In genomic region chr1:27655151-27655929, GRCh38 we compare ENCODE assay signal across 12 cellular contexts. TPM values are rescaled to one million over a fixed set of nuclear protein-coding genes. Genes with fewer than 3 reads are reported as not detected.
DNase-seq lines count a peak whose midpoint lies in the region; ATAC-seq and TF ChIP-seq lines count a peak whose summit lies in the region.
"Had no signal": no experiment of that assay in that cellular context is flagged by ENCODE, and none has a peak within 500 bp of the region (broad histone marks: within the 10 kb centered on the region; RNA-seq: fewer than 3 reads in every experiment).

No MANE protein-coding gene starts in this region.

- peaks cover 28% of the 10 kb centered on the region for H3K4me1 ChIP-seq in NT2/D1 (ENCODE audit: insufficient read depth, insufficient read length)
- H3K4me1 ChIP-seq in gastroesophageal sphincter: peaks cover 0 to 48% (median 27%) of the 10 kb centered on the region in 3 donors
- H3K4me1 ChIP-seq in skeletal muscle tissue (ENCODE audit: control insufficient read depth in 3 of 3, insufficient read depth in 3 of 3, low read length in 3 of 3): peaks cover 28 to 33% (median 33%) of the 10 kb centered on the region in 3 donors

- no peak for TF ChIP-seq CTCF in gastroesophageal sphincter (IDR thresholded peaks at IDR 0.05)

- ATAC-seq in gastroesophageal sphincter (no peak), HG02763 (IDR thresholded peaks at IDR 0.05; ENCODE audit: unreplicated experiment) (no peak)

- 43 to 70% methylated on average over 5 to 8 of the region's 11 CpGs for WGBS in gastroesophageal sphincter (ENCODE audit: low coverage in 1 of 2), 2 donors

- no peak for TF ChIP-seq EP300 in gastroesophageal sphincter (IDR thresholded peaks at IDR 0.05)

- H3K27ac ChIP-seq in gastroesophageal sphincter: peak overlapping the region in 3 of 4 donors; percentile 71 to 80 (median 76)
- no peak overlapping the region for H3K27ac ChIP-seq in skeletal muscle tissue (ENCODE audit: low read depth, low read length)

- no peak for TF ChIP-seq POLR2A in gastroesophageal sphincter (IDR thresholded peaks at IDR 0.05)

- H3K9ac ChIP-seq in NT2/D1 (ENCODE audit: insufficient read length, low read depth) (peak overlapping the region; percentile 47), skeletal muscle tissue (ENCODE audit: low read depth in 1 of 3, low read length in 3 of 3) (peak overlapping the region in 2 of 3 donors; percentile 32 to 33)

- no peaks in the 10 kb centered on the region for H3K9me3 ChIP-seq in NT2/D1 (ENCODE audit: insufficient read depth, low read length)
- no peaks in the 10 kb centered on the region for H3K9me3 ChIP-seq in gastroesophageal sphincter
- no peaks in the 10 kb centered on the region for H3K9me3 ChIP-seq in skeletal muscle tissue (ENCODE audit: control insufficient read depth in 3 of 3, low read length in 3 of 3)

- H3K36me3 ChIP-seq in NT2/D1 (ENCODE audit: insufficient read depth, insufficient read length, low read length): no peaks in the 10 kb centered on the region
- H3K36me3 ChIP-seq in gastroesophageal sphincter: no peaks in the 10 kb centered on the region
- no peaks in the 10 kb centered on the region for H3K36me3 ChIP-seq in skeletal muscle tissue (ENCODE audit: control insufficient read depth in 3 of 3, insufficient read depth in 3 of 3, low read length in 3 of 3)

- DNase-seq in NCI-H2171 treated with DMSO at 0.1 percent for 48 hours (lab: John Stamatoyannopoulos, UW) (peak; percentile 25), NCI-H2171 (lab: John Stamatoyannopoulos, UW) (no peak), NT2/D1 (ENCODE audit: low read depth, low spot score) (no peak), inferior parietal cortex (ENCODE audit: extremely low spot score) (no peak)
- no peak for DNase-seq in activated T-cell treated with anti-CD3 and anti-CD28 coated beads, Interleukin-2, amount 50 U/mL, for 48 hours
- DNase-seq: activated T-cell treated with anti-CD3 and anti-CD28 coated beads for 4 hours, dorsolateral prefrontal cortex, NCI-H1436 treated with DMSO at 0.1 percent for 48 hours had no signal

- H3K27me3 ChIP-seq in NT2/D1 (ENCODE audit: insufficient read depth, insufficient read length): peaks cover 1% of the 10 kb centered on the region
- H3K27me3 ChIP-seq in gastroesophageal sphincter: no peaks in the 10 kb centered on the region
- no peaks in the 10 kb centered on the region for H3K27me3 ChIP-seq in skeletal muscle tissue (ENCODE audit: control insufficient read depth in 3 of 3, insufficient read depth in 3 of 3, low read length in 3 of 3)
- H3K27me3 ChIP-seq: dorsolateral prefrontal cortex had no signal

- H3K4me3 ChIP-seq in NT2/D1 (ENCODE audit: insufficient read length, low read depth) (no peak overlapping the region), gastroesophageal sphincter (no peak overlapping the region), skeletal muscle tissue (ENCODE audit: low read length in 3 of 3) (no peak overlapping the region)
- H3K4me3 ChIP-seq: dorsolateral prefrontal cortex had no signal

RNA-seq across cellular contexts. Expression of gene IFI6, which starts 16.7 kb away (rescaled TPM):
- total RNA-seq in gastroesophageal sphincter: 10 to 100 TPM; 28.5 to 98.5 (median 55.1) TPM
- 90.8 TPM for total RNA-seq in skeletal muscle tissue

RNA-seq across cellular contexts. Expression of gene FGR, which starts 20.4 kb away (rescaled TPM):
- total RNA-seq in gastroesophageal sphincter (10 to 100 TPM in 3 of 4 donors, 1 to 10 TPM in 1; 9.2 to 17.8 (median 10.1) TPM), skeletal muscle tissue (2.6 TPM)
- total RNA-seq: SK-MEL-5 had no signal

RNA-seq across cellular contexts. Expression of gene AHDC1, which starts 51.4 kb away (rescaled TPM):
- total RNA-seq in gastroesophageal sphincter (10 to 100 TPM; 18.2 to 50.3 (median 27.7) TPM), skeletal muscle tissue (19.8 TPM)
